Comparison of ENCODE assay signal across 8 cellular contexts in genomic region chr1:224432672-224433040, GRCh38. TPM values are rescaled to one million over a fixed set of nuclear protein-coding genes. Genes with fewer than 3 reads are reported as not detected.
DNase-seq lines count a peak whose midpoint lies in the region; ATAC-seq and FAIRE-seq lines count a peak whose summit lies in the region.

No MANE protein-coding gene starts in this region.

- H3K36me3 ChIP-seq in BLaER1 (peaks cover 9% of the 10 kb centered on the region), HUES64 (ENCODE audit: insufficient read depth, low read length) (peaks cover 52% of the 10 kb centered on the region), iPS DF 6.9 (ENCODE audit: control insufficient read depth, insufficient read depth, low read length) (no peaks in the 10 kb centered on the region; the same call in 1 of the 2 replicates), small intestine (ENCODE audit: control insufficient read depth in 2 of 2, insufficient read depth in 2 of 2, low read length in 2 of 2) (no peaks in the 10 kb centered on the region)

- H3K4me1 Mint-ChIP-seq in activated naive CD8-positive, alpha-beta T cell treated with anti-CD3 and anti-CD28 coated beads, Interleukin-2, amount 10 ng/mL, durations not matched to agents 7 days and 5 days = peaks cover 46% of the 10 kb centered on the region

- H3K4me1 ChIP-seq in BLaER1 (peaks cover 54% of the 10 kb centered on the region), HUES64 (ENCODE audit: insufficient read depth, low read length) (peaks cover 35% of the 10 kb centered on the region), iPS DF 6.9 (ENCODE audit: control insufficient read depth, insufficient read depth, low read length) (no peaks in the 10 kb centered on the region), small intestine (ENCODE audit: control insufficient read depth in 2 of 2, insufficient read depth in 1 of 2, low read depth in 1 of 2, low read length in 1 of 2) (peaks cover 2 to 9% of the 10 kb centered on the region in 2 donors)

- H3K27ac Mint-ChIP-seq in activated naive CD8-positive, alpha-beta T cell treated with anti-CD3 and anti-CD28 coated beads, Interleukin-2, amount 10 ng/mL, durations not matched to agents 7 days and 5 days = peak overlapping the region; percentile 59

- H3K9me3 Mint-ChIP-seq in activated naive CD8-positive, alpha-beta T cell treated with anti-CD3 and anti-CD28 coated beads, Interleukin-2, amount 10 ng/mL, durations not matched to agents 7 days and 5 days = no peaks in the 10 kb centered on the region

- H4K20me1 ChIP-seq in BLaER1 = peaks cover 57% of the 10 kb centered on the region

- H3K27ac ChIP-seq in BLaER1 (0 out of 2 replicates have a peak overlapping the region, but pooled peaks have one; percentile 2), HUES64 (ENCODE audit: low read depth, low read length) (no peak overlapping the region; the same call in 1 of the 2 replicates), iPS DF 6.9 (ENCODE audit: low read length) (no peak overlapping the region), small intestine (ENCODE audit: low read depth in 1 of 2, low read length in 1 of 2) (peak overlapping the region; percentile 32 to 98)

- FAIRE-seq in small intestine (lab: Jason Lieb, UNC) = no peak

- no peak for DNase-seq in activated naive CD8-positive, alpha-beta T cell treated with anti-CD3 and anti-CD28 coated beads, Interleukin-2, amount 10 ng/mL, durations not matched to agents 7 days and 5 days
- DNase-seq in iPS DF 6.9 (ENCODE audit: low read depth, low spot score) (no peak), small intestine (peak; percentile 6), NCI-H1105 (lab: John Stamatoyannopoulos, UW) (no peak)

- H3K27me3 Mint-ChIP-seq in activated naive CD8-positive, alpha-beta T cell treated with anti-CD3 and anti-CD28 coated beads, Interleukin-2, amount 10 ng/mL, durations not matched to agents 7 days and 5 days = no peaks in the 10 kb centered on the region

- peak overlapping the region; percentile 82 for H3K4me3 Mint-ChIP-seq in activated naive CD8-positive, alpha-beta T cell treated with anti-CD3 and anti-CD28 coated beads, Interleukin-2, amount 10 ng/mL, durations not matched to agents 7 days and 5 days

- ATAC-seq in activated naive CD8-positive, alpha-beta T cell treated with anti-CD3 and anti-CD28 coated beads, Interleukin-2, amount 10 ng/mL, durations not matched to agents 7 days and 5 days (ENCODE audit: low read depth) = no peak
- ATAC-seq in GM18520 (IDR thresholded peaks at IDR 0.05; ENCODE audit: unreplicated experiment) (no peak), HG02588 (IDR thresholded peaks at IDR 0.05; ENCODE audit: unreplicated experiment) (no peak)

- H3K4me3 ChIP-seq in BLaER1 (peak overlapping the region; percentile 81), HUES64 (ENCODE audit: low read length) (peak overlapping the region; percentile 81), iPS DF 6.9 (ENCODE audit: low read length) (peak overlapping the region; percentile 73; the same call in 1 of the 2 replicates), small intestine (ENCODE audit: low read depth in 1 of 2, low read length in 2 of 2) (peak overlapping the region; percentile 75 to 99)

- 20% methylated on average over 6 of the region's 6 CpGs for WGBS in HUES64
- WGBS in iPS DF 6.9 (ENCODE audit: insufficient coverage, insufficient read length) = no CpG with 5 or more reads among the region's 6 CpGs
- WGBS in small intestine, 3 donors = 1 to 3% (median 3%) methylated on average over 6 of the region's 6 CpGs

- H3K9ac ChIP-seq in BLaER1 (peak overlapping the region; percentile 91), HUES64 (ENCODE audit: low read depth, low read length) (peak overlapping the region; percentile 38; the same call in 1 of the 2 replicates)

- H3K36me3 Mint-ChIP-seq in activated naive CD8-positive, alpha-beta T cell treated with anti-CD3 and anti-CD28 coated beads, Interleukin-2, amount 10 ng/mL, durations not matched to agents 7 days and 5 days = peaks cover 19% of the 10 kb centered on the region

- no peaks in the 10 kb centered on the region for H3K9me3 ChIP-seq in BLaER1
- no peaks in the 10 kb centered on the region for H3K9me3 ChIP-seq in HUES64 (ENCODE audit: insufficient read depth, low read depth, low read length)
- no peaks in the 10 kb centered on the region for H3K9me3 ChIP-seq in iPS DF 6.9 (ENCODE audit: control insufficient read depth, insufficient read depth, low read length)
- no peaks in the 10 kb centered on the region for H3K9me3 ChIP-seq in small intestine (ENCODE audit: control insufficient read depth, low read depth)

- H3K4me2 ChIP-seq in BLaER1 = peak overlapping the region; percentile 82

- H3K27me3 ChIP-seq in BLaER1 (no peaks in the 10 kb centered on the region), HUES64 (ENCODE audit: insufficient read depth, low read length) (no peaks in the 10 kb centered on the region), iPS DF 6.9 (ENCODE audit: control insufficient read depth, insufficient read depth, low read length) (no peaks in the 10 kb centered on the region), small intestine (ENCODE audit: control insufficient read depth in 2 of 2, insufficient read depth in 2 of 2, low read length in 2 of 2) (no peaks in the 10 kb centered on the region)

- POLR2A ChIA-PET in activated naive CD8-positive, alpha-beta T cell treated with anti-CD3 and anti-CD28 coated beads, Interleukin-2, amount 10 ng/mL, durations not matched to agents 7 days and 5 days (lab: Charles Lee) = interaction anchor here (0.9 to 3.9 kb wide), 11 partner anchors 10 to 250 kb away, joined by 3 to 17 read pairs (median 3); partner anchors contain the start of genes CNIH4, DEGS1 and NVL

RNA-seq across cellular contexts. Expression of gene WDR26, which starts 1.9 kb away (rescaled TPM):
- polyA plus RNA-seq in HUES64 (2013, experiment 1 of 2) = 40.9 TPM
- 37.8 TPM for polyA plus RNA-seq in HUES64 (2013, experiment 2 of 2)
- 10 to 100 TPM; 90.2 to 92.0 TPM for total RNA-seq in activated naive CD8-positive, alpha-beta T cell treated with anti-CD3 and anti-CD28 coated beads, Interleukin-2, amount 10 ng/mL, durations not matched to agents 7 days and 5 days
- polyA plus RNA-seq in small intestine = 10 to 100 TPM; 15.9 to 20.6 (median 17.7) TPM

Comparison
In these comparisons a context has a peak if more than half of its experiments do, and no peak if none do; other contexts are left out.
1. H3K27ac ChIP-seq: peak in BLaER1 (single experiment) and small intestine (2 of 2); none in HUES64 (single experiment) and iPS DF 6.9 (single experiment).
2. Peak in every context shown above with its lines, with median percentiles within 50 percentile points of each other: H3K4me3 ChIP-seq.